Comparison of ENCODE assay signal across 26 cellular contexts in genomic region chr2:144963031-144963430, GRCh38.
"Had no signal": no experiment of that assay in that cellular context is flagged by ENCODE, and none has a peak within 500 bp of the region (broad histone marks: within the 10 kb centered on the region; RNA-seq: fewer than 3 reads in every experiment).

No MANE protein-coding gene starts in this region.

- H3K27me3 ChIP-seq: esophagus squamous epithelium, gastrocnemius medialis, heart right ventricle, left lung had no signal

- FAIRE-seq: colon, endometrium, islet of Langerhans, keratinocyte had no signal

- ATAC-seq: effector memory CD8-positive, alpha-beta T cell; esophagus mucosa; gastrocnemius medialis; heart right ventricle; left cardiac atrium; left lung; left ventricle myocardium superior; lower lobe of right lung had no signal

- H3K9me3 ChIP-seq: gastrocnemius medialis had no signal

- H3K4me1 Mint-ChIP-seq: endodermal cell had no signal

- H3K4me3 Mint-ChIP-seq: dendritic cell treated with granulocyte-macrophage colony-stimulating factor and Interleukin-4, amounts not matched to agents 40 ng/mL and 50 ng/mL, for 4 days; effector memory CD8-positive, alpha-beta T cell; endodermal cell had no signal

- H3K27ac Mint-ChIP-seq: dendritic cell treated with granulocyte-macrophage colony-stimulating factor and Interleukin-4, amounts not matched to agents 40 ng/mL and 50 ng/mL, for 4 days; effector memory CD8-positive, alpha-beta T cell; endodermal cell had no signal

- H3K4me3 ChIP-seq: esophagus squamous epithelium, gastrocnemius medialis, heart right ventricle, left lung, lower lobe of right lung had no signal

- H3K27ac ChIP-seq: epithelial cell of prostate, esophagus squamous epithelium, gastrocnemius medialis, heart right ventricle, left lung, lower lobe of right lung had no signal

- H3K36me3 ChIP-seq: esophagus squamous epithelium, gastrocnemius medialis, heart right ventricle, left lung, lower lobe of right lung had no signal

- DNase-seq: cortex of kidney; effector CD8-positive, alpha-beta T cell; effector memory CD8-positive, alpha-beta T cell; endodermal cell; erythroblast; esophagus squamous epithelium; foreskin fibroblast; foreskin melanocyte; gastrocnemius medialis; glutamatergic neuron; head of caudate nucleus; heart right ventricle; hippocampal formation; left cardiac atrium; left lung; left ventricle myocardium superior; lower lobe of right lung; mesenchymal stem cell; midbrain had no signal

- H3K4me1 ChIP-seq: esophagus squamous epithelium, gastrocnemius medialis, heart right ventricle, left lung, lower lobe of right lung had no signal
